ENCODE assay signal across 8 cellular contexts in genomic region chr11:46529086-46529905, GRCh38.
A peak's percentile ranks its signal among the peaks of the same experiment; 100 is the strongest.
DNase-seq lines count a peak whose midpoint lies in the region; ATAC-seq, FAIRE-seq and TF ChIP-seq lines count a peak whose summit lies in the region.

No MANE protein-coding gene starts in this region.

- ATAC-seq in A549 (peak; percentile 85 to 97), GM18867 (IDR thresholded peaks at IDR 0.05; ENCODE audit: unreplicated experiment) (peak; percentile 63)

- H3K36me3 Mint-ChIP-seq in activated naive CD4-positive, alpha-beta T cell treated with anti-CD3 and anti-CD28 coated beads for 36 hours (ENCODE audit: low read depth) = peaks cover 3% of the 10 kb centered on the region
- H3K36me3 Mint-ChIP-seq in progenitor cell of endocrine pancreas (ENCODE audit: insufficient read depth) = peaks cover 1% of the 10 kb centered on the region

- H3K9me3 Mint-ChIP-seq in activated naive CD4-positive, alpha-beta T cell treated with anti-CD3 and anti-CD28 coated beads for 36 hours = peaks cover 3% of the 10 kb centered on the region
- no peaks in the 10 kb centered on the region for H3K9me3 Mint-ChIP-seq in progenitor cell of endocrine pancreas (ENCODE audit: low read depth)

- no peak for FAIRE-seq in A549 (lab: Jason Lieb, UNC)

- H3K4me3 Mint-ChIP-seq in activated naive CD4-positive, alpha-beta T cell treated with anti-CD3 and anti-CD28 coated beads for 36 hours = no peak overlapping the region
- H3K4me3 Mint-ChIP-seq in progenitor cell of endocrine pancreas (ENCODE audit: low read depth) = no peak overlapping the region

- WGBS in A549 (ENCODE audit: missing lambda C conversion rate) = 48% methylated on average over 4 of the region's 4 CpGs

- H3K4me1 ChIP-seq in A549 (no peaks in the 10 kb centered on the region), vagina (peaks cover 16% of the 10 kb centered on the region)

- H3K4me1 Mint-ChIP-seq in activated naive CD4-positive, alpha-beta T cell treated with anti-CD3 and anti-CD28 coated beads for 36 hours (ENCODE audit: low read depth) = peaks cover 33% of the 10 kb centered on the region
- peaks cover 14% of the 10 kb centered on the region for H3K4me1 Mint-ChIP-seq in progenitor cell of endocrine pancreas (ENCODE audit: low read depth)

- CTCF ChIA-PET in A549 (lab: Yijun Ruan, JAX) = interaction anchor here (0.6 to 3.2 kb wide), 35 partner anchors 9 to 161 kb away, joined by 3 to 19 read pairs (median 5); partner anchors contain the start of gene AMBRA1
- CTCF ChIA-PET in activated naive CD4-positive, alpha-beta T cell treated with anti-CD3 and anti-CD28 coated beads for 36 hours (lab: Charles Lee) = interaction anchor here (0.6 to 2.1 kb wide), 26 partner anchors 9 to 590 kb away, joined by 3 to 13 read pairs (median 4); partner anchors contain the start of genes ATG13 and HARBI1

- H3K4me3 ChIP-seq in A549 (no peak overlapping the region), vagina (no peak overlapping the region)
- H3K4me3 ChIP-seq in Jurkat, Clone E6-1 (ENCODE audit: low read length) = no peak overlapping the region

- intact Hi-C loops in activated naive CD4-positive, alpha-beta T cell treated with anti-CD3 and anti-CD28 coated beads for 36 hours (cut with micrococcal nuclease) = loop anchor here (1.0 to 2.0 kb wide), 4 partner anchors 39 to 290 kb away; no protein-coding TSS in a partner anchor
- intact Hi-C loops in head of caudate nucleus (cut with DNase I) = loop anchor here (5.0 to 10.0 kb wide), 2 partner anchors 74 to 142 kb away; no protein-coding TSS in a partner anchor
- intact Hi-C loops in vagina (cut with DNase I) = no loop called here

- TF ChIP-seq RAD21 in A549 (conservative IDR thresholded peaks at IDR 0.05 in 1 of 2, IDR thresholded peaks at IDR 0.05 in 1 of 2) = peak; percentile 46 to 55; a peak in 4 of 5 replicates

- H3K9me3 ChIP-seq in A549 (no peaks in the 10 kb centered on the region), vagina (peaks cover 6% of the 10 kb centered on the region)

- TF ChIP-seq EP300 in A549 (IDR thresholded peaks at IDR 0.05) = no peak

- DNase-seq in A549 (ENCODE audit: low read depth in 1 of 2, low spot score in 1 of 2) (peak; percentile 73 to 89), SK-N-DZ (ENCODE audit: low spot score) (peak; percentile 58), head of caudate nucleus (peak; percentile 49 to 91 (median 78)), progenitor cell of endocrine pancreas (ENCODE audit: low spot score, unreplicated experiment) (peak; percentile 59), vagina (ENCODE audit: extremely low spot score in 2 of 2) (no peak)
- DNase-seq in Jurkat, Clone E6-1 (ENCODE audit: low read depth, low spot score) = peak; percentile 74
- DNase-seq in activated naive CD4-positive, alpha-beta T cell treated with anti-CD3 and anti-CD28 coated beads for 36 hours = peak; percentile 90

- POLR2A ChIA-PET in A549 (lab: Yijun Ruan, JAX) = no interaction called here

- H3K27ac Mint-ChIP-seq in activated naive CD4-positive, alpha-beta T cell treated with anti-CD3 and anti-CD28 coated beads for 36 hours = no peak overlapping the region
- no peak overlapping the region for H3K27ac Mint-ChIP-seq in progenitor cell of endocrine pancreas

- H3K4me2 ChIP-seq in A549 = no peak overlapping the region

- H3K27ac ChIP-seq in A549 (no peak overlapping the region), vagina (no peak overlapping the region)

- no peaks in the 10 kb centered on the region for H3K36me3 ChIP-seq in vagina

- no peaks in the 10 kb centered on the region for H3K27me3 Mint-ChIP-seq in activated naive CD4-positive, alpha-beta T cell treated with anti-CD3 and anti-CD28 coated beads for 36 hours (ENCODE audit: low read depth)
- no peaks in the 10 kb centered on the region for H3K27me3 Mint-ChIP-seq in progenitor cell of endocrine pancreas

- H3K27me3 ChIP-seq in vagina = no peaks in the 10 kb centered on the region

- TF ChIP-seq CTCF in A549 (IDR thresholded peaks at IDR 0.05) (peak; percentile 67), progenitor cell of endocrine pancreas (IDR thresholded peaks at IDR 0.05; ENCODE audit: unreplicated experiment) (peak; percentile 85), vagina (IDR thresholded peaks at IDR 0.05) (peak; percentile 72 to 79 (median 79))

- no peak for TF ChIP-seq POLR2A in A549 (IDR thresholded peaks at IDR 0.05; ENCODE audit: low read length)
- TF ChIP-seq POLR2A in vagina (IDR thresholded peaks at IDR 0.05) = no peak

TF ChIP-seq in A549, 52 proteins besides CTCF, POLR2A, EP300 and RAD21:
- TF ChIP-seq SMC3 (IDR thresholded peaks at IDR 0.05) (peak; percentile 66), EHMT2 (IDR thresholded peaks at IDR 0.05; ENCODE audit: low read depth) (no peak)
TF ChIP-seq in A549: peak in this region for 1.

Comparison
In these comparisons a context has a peak if more than half of its experiments do, and no peak if none do; other contexts are left out.
1. DNase-seq: peak in A549 (2 of 2), Jurkat, Clone E6-1 (single experiment), SK-N-DZ (single experiment), activated naive CD4-positive, alpha-beta T cell treated with anti-CD3 and anti-CD28 coated beads for 36 hours (single experiment), head of caudate nucleus (42 of 42) and progenitor cell of endocrine pancreas (single experiment); none in vagina (0 of 2).
2. Peak in every context shown above with its lines, with median percentiles within 50 percentile points of each other: CTCF ChIP-seq.